In the genomic region with DNA sequence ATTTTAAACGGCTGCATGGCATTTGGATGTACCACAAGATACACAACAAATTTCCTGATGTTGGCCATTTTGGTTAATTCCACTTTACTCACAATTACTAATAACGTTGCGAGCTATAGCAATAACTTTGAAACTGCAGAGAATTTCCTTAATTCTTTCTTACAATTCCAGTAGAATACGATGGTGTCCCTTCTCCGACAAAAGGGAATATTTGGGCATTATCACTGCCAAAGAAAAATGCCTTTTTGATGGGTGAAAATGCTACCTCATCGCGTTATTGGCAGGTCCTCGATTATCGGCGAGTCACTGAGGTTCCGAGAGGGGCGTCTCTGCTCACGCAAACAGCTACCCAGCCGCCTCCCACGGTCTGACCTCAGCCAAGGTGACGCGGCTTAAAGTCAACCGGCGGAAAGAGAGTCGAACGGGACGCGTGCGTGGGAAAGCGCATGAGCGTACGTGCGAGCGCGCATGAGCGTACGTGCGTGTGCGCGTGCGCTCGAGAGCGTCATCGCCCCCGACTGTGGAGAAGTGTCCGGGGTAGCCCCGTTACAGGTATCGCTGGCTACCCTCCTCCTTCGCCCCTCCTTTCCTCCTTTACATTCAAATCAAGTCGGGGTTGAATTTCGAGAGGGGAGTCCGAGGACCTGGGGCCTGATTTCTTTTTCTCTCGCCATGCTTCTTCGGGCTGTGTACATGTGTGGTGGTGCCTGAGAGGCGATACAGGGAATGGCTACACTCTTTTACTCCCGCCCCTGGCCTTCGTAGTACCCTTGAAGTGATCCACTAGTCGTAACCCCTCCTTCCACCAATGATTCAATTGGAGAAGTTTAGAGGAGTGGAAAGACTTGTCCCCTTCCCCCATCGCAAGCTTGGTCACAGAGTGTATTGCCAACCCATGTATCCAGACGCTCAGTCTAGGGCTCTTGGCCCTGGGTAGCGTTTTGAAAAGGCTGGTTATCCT, we compare ENCODE assay signal across 1 cellular context.
TF ChIP-seq lines count a peak whose summit lies in the region.

Gene OXSM (plus strand): TSS at position 495 of the 961 bp plus-strand sequence. CDS start 931 bp downstream, outside the sequence.

TF ChIP-seq in K562, 482 proteins besides CTCF, POLR2A, EP300 and RAD21 (continued from another document and continues in another):
- TF ChIP-seq, protein P1, sequence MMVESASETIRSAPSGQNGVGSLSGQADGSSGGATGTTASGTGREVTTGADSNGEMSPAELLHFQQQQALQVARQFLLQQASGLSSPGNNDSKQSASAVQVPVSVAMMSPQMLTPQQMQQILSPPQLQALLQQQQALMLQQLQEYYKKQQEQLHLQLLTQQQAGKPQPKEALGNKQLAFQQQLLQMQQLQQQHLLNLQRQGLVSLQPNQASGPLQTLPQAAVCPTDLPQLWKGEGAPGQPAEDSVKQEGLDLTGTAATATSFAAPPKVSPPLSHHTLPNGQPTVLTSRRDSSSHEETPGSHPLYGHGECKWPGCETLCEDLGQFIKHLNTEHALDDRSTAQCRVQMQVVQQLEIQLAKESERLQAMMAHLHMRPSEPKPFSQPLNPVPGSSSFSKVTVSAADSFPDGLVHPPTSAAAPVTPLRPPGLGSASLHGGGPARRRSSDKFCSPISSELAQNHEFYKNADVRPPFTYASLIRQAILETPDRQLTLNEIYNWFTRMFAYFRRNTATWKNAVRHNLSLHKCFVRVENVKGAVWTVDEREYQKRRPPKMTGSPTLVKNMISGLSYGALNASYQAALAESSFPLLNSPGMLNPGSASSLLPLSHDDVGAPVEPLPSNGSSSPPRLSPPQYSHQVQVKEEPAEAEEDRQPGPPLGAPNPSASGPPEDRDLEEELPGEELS (CRISPR knock-in tag; IDR thresholded peaks at IDR 0.05; ENCODE audit: borderline replicate concordance) = 0 out of 2 replicates have a peak, but pooled peaks have one; percentile 79
- TF ChIP-seq WHSC1 (IDR thresholded peaks at IDR 0.05; ENCODE audit: low read length) (no peak), ZNF253 (CRISPR knock-in tag; conservative IDR thresholded peaks at IDR 0.05) (no peak), PRDM10 (IDR thresholded peaks at IDR 0.05; ENCODE audit: partially characterized antibody) (peak; percentile 84), PHTF2 (CRISPR knock-in tag; IDR thresholded peaks at IDR 0.05) (no peak), KLF16 (IDR thresholded peaks at IDR 0.05) (no peak), CCAR2 (IDR thresholded peaks at IDR 0.05; ENCODE audit: low read depth, low read length) (no peak), ZNF696 (CRISPR knock-in tag; conservative IDR thresholded peaks at IDR 0.05) (0 out of 2 replicates have a peak, but pooled peaks have one; percentile 17), ELF4 (CRISPR knock-in tag; IDR thresholded peaks at IDR 0.05) (no peak), SREBF2 (CRISPR knock-in tag; IDR thresholded peaks at IDR 0.05) (no peak), ELF1 (tag; IDR thresholded peaks at IDR 0.05) (no peak; the same call in 1 of the 2 replicates), NFE2 (IDR thresholded peaks at IDR 0.05; ENCODE audit: low read depth) (peak; percentile 92), CC2D1A (IDR thresholded peaks at IDR 0.05) (peak; percentile 58; the same call in 1 of the 2 replicates), UBTF (IDR thresholded peaks at IDR 0.05; ENCODE audit: borderline replicate concordance in 1 of 2, low read depth in 2 of 2, low read length in 2 of 2) (peak in 1 of 2 experiments; percentile 71; a peak in 1 of 4 replicates), ZSCAN29 (IDR thresholded peaks at IDR 0.05) (no peak), JUNB (CRISPR knock-in tag; conservative IDR thresholded peaks at IDR 0.05) (no peak), ZNF175 (CRISPR knock-in tag; IDR thresholded peaks at IDR 0.05; ENCODE audit: low read depth) (0 out of 2 replicates have a peak, but pooled peaks have one; percentile 13)
- TF ChIP-seq, protein P2, sequence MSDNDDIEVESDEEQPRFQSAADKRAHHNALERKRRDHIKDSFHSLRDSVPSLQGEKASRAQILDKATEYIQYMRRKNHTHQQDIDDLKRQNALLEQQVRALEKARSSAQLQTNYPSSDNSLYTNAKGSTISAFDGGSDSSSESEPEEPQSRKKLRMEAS (CRISPR knock-in tag; IDR thresholded peaks at IDR 0.05) = peak; percentile 97
- TF ChIP-seq, protein P3, sequence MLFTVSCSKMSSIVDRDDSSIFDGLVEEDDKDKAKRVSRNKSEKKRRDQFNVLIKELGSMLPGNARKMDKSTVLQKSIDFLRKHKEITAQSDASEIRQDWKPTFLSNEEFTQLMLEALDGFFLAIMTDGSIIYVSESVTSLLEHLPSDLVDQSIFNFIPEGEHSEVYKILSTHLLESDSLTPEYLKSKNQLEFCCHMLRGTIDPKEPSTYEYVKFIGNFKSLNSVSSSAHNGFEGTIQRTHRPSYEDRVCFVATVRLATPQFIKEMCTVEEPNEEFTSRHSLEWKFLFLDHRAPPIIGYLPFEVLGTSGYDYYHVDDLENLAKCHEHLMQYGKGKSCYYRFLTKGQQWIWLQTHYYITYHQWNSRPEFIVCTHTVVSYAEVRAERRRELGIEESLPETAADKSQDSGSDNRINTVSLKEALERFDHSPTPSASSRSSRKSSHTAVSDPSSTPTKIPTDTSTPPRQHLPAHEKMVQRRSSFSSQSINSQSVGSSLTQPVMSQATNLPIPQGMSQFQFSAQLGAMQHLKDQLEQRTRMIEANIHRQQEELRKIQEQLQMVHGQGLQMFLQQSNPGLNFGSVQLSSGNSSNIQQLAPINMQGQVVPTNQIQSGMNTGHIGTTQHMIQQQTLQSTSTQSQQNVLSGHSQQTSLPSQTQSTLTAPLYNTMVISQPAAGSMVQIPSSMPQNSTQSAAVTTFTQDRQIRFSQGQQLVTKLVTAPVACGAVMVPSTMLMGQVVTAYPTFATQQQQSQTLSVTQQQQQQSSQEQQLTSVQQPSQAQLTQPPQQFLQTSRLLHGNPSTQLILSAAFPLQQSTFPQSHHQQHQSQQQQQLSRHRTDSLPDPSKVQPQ (CRISPR knock-in tag; IDR thresholded peaks at IDR 0.05; ENCODE audit: borderline replicate concordance) = no peak
- TF ChIP-seq, protein P4, sequence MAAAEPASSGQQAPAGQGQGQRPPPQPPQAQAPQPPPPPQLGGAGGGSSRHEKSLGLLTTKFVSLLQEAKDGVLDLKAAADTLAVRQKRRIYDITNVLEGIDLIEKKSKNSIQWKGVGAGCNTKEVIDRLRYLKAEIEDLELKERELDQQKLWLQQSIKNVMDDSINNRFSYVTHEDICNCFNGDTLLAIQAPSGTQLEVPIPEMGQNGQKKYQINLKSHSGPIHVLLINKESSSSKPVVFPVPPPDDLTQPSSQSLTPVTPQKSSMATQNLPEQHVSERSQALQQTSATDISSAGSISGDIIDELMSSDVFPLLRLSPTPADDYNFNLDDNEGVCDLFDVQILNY (CRISPR knock-in tag; IDR thresholded peaks at IDR 0.05) = no peak
- TF ChIP-seq, protein P5, sequence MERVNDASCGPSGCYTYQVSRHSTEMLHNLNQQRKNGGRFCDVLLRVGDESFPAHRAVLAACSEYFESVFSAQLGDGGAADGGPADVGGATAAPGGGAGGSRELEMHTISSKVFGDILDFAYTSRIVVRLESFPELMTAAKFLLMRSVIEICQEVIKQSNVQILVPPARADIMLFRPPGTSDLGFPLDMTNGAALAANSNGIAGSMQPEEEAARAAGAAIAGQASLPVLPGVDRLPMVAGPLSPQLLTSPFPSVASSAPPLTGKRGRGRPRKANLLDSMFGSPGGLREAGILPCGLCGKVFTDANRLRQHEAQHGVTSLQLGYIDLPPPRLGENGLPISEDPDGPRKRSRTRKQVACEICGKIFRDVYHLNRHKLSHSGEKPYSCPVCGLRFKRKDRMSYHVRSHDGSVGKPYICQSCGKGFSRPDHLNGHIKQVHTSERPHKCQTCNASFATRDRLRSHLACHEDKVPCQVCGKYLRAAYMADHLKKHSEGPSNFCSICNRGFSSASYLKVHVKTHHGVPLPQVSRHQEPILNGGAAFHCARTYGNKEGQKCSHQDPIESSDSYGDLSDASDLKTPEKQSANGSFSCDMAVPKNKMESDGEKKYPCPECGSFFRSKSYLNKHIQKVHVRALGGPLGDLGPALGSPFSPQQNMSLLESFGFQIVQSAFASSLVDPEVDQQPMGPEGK (CRISPR knock-in tag; IDR thresholded peaks at IDR 0.05; ENCODE audit: borderline replicate concordance) = no peak
- TF ChIP-seq, protein P6, sequence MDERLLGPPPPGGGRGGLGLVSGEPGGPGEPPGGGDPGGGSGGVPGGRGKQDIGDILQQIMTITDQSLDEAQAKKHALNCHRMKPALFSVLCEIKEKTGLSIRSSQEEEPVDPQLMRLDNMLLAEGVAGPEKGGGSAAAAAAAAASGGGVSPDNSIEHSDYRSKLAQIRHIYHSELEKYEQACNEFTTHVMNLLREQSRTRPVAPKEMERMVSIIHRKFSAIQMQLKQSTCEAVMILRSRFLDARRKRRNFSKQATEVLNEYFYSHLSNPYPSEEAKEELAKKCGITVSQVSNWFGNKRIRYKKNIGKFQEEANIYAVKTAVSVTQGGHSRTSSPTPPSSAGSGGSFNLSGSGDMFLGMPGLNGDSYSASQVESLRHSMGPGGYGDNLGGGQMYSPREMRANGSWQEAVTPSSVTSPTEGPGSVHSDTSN (CRISPR knock-in tag; IDR thresholded peaks at IDR 0.05; ENCODE audit: low read depth) = no peak
- TF ChIP-seq, protein P6 (tag; conservative IDR thresholded peaks at IDR 0.05; ENCODE audit: low read depth) = peak; percentile 72
- TF ChIP-seq, protein P7, sequence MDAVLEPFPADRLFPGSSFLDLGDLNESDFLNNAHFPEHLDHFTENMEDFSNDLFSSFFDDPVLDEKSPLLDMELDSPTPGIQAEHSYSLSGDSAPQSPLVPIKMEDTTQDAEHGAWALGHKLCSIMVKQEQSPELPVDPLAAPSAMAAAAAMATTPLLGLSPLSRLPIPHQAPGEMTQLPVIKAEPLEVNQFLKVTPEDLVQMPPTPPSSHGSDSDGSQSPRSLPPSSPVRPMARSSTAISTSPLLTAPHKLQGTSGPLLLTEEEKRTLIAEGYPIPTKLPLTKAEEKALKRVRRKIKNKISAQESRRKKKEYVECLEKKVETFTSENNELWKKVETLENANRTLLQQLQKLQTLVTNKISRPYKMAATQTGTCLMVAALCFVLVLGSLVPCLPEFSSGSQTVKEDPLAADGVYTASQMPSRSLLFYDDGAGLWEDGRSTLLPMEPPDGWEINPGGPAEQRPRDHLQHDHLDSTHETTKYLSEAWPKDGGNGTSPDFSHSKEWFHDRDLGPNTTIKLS (IDR thresholded peaks at IDR 0.05; ENCODE audit: borderline replicate concordance, low read depth) = peak; percentile 76; the same call in 1 of the 2 replicates
- TF ChIP-seq, protein P8, sequence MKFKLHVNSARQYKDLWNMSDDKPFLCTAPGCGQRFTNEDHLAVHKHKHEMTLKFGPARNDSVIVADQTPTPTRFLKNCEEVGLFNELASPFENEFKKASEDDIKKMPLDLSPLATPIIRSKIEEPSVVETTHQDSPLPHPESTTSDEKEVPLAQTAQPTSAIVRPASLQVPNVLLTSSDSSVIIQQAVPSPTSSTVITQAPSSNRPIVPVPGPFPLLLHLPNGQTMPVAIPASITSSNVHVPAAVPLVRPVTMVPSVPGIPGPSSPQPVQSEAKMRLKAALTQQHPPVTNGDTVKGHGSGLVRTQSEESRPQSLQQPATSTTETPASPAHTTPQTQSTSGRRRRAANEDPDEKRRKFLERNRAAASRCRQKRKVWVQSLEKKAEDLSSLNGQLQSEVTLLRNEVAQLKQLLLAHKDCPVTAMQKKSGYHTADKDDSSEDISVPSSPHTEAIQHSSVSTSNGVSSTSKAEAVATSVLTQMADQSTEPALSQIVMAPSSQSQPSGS (CRISPR knock-in tag; IDR thresholded peaks at IDR 0.05) = no peak
- TF ChIP-seq, protein P9, sequence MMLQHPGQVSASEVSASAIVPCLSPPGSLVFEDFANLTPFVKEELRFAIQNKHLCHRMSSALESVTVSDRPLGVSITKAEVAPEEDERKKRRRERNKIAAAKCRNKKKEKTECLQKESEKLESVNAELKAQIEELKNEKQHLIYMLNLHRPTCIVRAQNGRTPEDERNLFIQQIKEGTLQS (IDR thresholded peaks at IDR 0.05) = peak; percentile 88
- TF ChIP-seq, protein P9 (CRISPR knock-in tag; conservative IDR thresholded peaks at IDR 0.05) = peak; percentile 81
